ENCODE assay signal across 8 cellular contexts in the genomic region with DNA sequence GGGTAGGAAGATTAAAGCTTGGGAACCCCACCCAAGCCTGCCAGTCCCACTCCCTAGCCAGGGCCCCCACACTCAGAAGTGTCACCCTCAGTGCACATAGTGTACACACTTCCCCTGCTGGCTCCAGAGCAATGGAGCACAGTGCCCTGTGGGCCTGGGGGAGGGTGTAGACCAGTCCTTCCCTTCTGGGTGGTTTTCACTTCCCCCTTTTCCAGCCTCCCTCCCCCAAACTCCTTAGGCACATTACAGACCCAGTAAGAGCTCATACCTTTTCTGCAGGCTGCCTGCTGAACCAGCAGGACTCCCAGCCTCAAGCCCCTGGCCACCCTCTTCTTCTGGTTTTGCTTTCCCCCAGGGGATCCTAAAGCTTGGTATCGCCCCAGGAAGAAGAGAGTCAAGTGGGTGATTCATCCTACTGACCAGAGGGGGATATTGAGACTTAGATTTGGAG. TPM values are rescaled to one million over a fixed set of nuclear protein-coding genes. Genes with fewer than 3 reads are reported as not detected.
DNase-seq lines count a peak whose midpoint lies in the region; ATAC-seq, FAIRE-seq and TF ChIP-seq lines count a peak whose summit lies in the region.

A gene with protein sequence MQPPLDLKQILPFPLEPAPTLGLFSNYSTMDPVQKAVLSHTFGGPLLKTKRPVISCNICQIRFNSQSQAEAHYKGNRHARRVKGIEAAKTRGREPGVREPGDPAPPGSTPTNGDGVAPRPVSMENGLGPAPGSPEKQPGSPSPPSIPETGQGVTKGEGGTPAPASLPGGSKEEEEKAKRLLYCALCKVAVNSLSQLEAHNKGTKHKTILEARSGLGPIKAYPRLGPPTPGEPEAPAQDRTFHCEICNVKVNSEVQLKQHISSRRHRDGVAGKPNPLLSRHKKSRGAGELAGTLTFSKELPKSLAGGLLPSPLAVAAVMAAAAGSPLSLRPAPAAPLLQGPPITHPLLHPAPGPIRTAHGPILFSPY (minus strand): TSS at position 143 of the 451 bp plus-strand sequence. CDS start 219 bp downstream, outside the sequence.

- peaks cover 65 to 99% (median 83%) of the 10 kb centered on the region in 10 experiments for H3K4me1 ChIP-seq in BLaER1 treated with 17β-estradiol and CSF1 and Interleukin-3, amounts not matched to agents 10 nM and 100 nM
- H3K4me1 ChIP-seq in astrocyte (ENCODE audit: insufficient read depth, low read length) (peaks cover 7% of the 10 kb centered on the region), testis (peaks cover 9% of the 10 kb centered on the region)

- H3K27me3 Mint-ChIP-seq in astrocyte (ENCODE audit: low read depth, unreplicated experiment) = no peaks in the 10 kb centered on the region

- no peaks in the 10 kb centered on the region for H3K79me2 ChIP-seq in astrocyte (ENCODE audit: insufficient read depth, low read length)

- WGBS in testis, 2 donors = 87 to 91% methylated on average over 1 of the region's 1 CpG

- H3K36me3 ChIP-seq in BLaER1 treated with 17β-estradiol and CSF1 and Interleukin-3, amounts not matched to agents 10 nM and 100 nM = peaks cover 0 to 28% (median 16%) of the 10 kb centered on the region in 11 experiments; a peak in 11 of 22 replicates
- H3K36me3 ChIP-seq in astrocyte (ENCODE audit: insufficient read depth, low read length) (no peaks in the 10 kb centered on the region), testis (ENCODE audit: low read depth, missing control alignments) (no peaks in the 10 kb centered on the region)

- peak within 1 kb of the TSS; percentile 52 for H3K4me3 Mint-ChIP-seq in astrocyte (ENCODE audit: unreplicated experiment)

- H4K20me1 ChIP-seq in BLaER1 treated with 17β-estradiol and CSF1 and Interleukin-3, amounts not matched to agents 10 nM and 100 nM = peaks cover 0 to 15% (median 0%) of the 10 kb centered on the region in 11 experiments; a peak in 6 of 22 replicates
- no peaks in the 10 kb centered on the region for H4K20me1 ChIP-seq in astrocyte (ENCODE audit: insufficient read depth, low read length)

- peak within 1 kb of the TSS; percentile 41 for H3K27ac Mint-ChIP-seq in astrocyte (ENCODE audit: unreplicated experiment)

- peak within 1 kb of the TSS in 8 of 10 experiments; percentile 44 to 71 (median 59); a peak in 17 of 20 replicates for H3K4me3 ChIP-seq in BLaER1 treated with 17β-estradiol and CSF1 and Interleukin-3, amounts not matched to agents 10 nM and 100 nM
- H3K4me3 ChIP-seq in astrocyte (ENCODE audit: insufficient read depth, low read depth, low read length) (no peak within 1 kb of the TSS), testis (no peak within 1 kb of the TSS)

- peak within 1 kb of the TSS; percentile 59 to 91 (median 75) for H3K9ac ChIP-seq in BLaER1 treated with 17β-estradiol and CSF1 and Interleukin-3, amounts not matched to agents 10 nM and 100 nM
- no peak within 1 kb of the TSS for H3K9ac ChIP-seq in astrocyte (ENCODE audit: low read length)

- no peak for DNase-seq in astrocyte (ENCODE audit: low read depth)
- DNase-seq in midbrain (lab: John Stamatoyannopoulos, UW) = peak; percentile 54
- no peak for DNase-seq in effector CD8-positive, alpha-beta T cell (lab: John Stamatoyannopoulos, UW)
- DNase-seq in NCI-H748 treated with DMSO at 0.1 percent for 48 hours (lab: John Stamatoyannopoulos, UW) = no peak
- no peak for DNase-seq in testis
- DNase-seq in DMS 273 treated with DMSO at 0.1 percent for 48 hours (lab: John Stamatoyannopoulos, UW) = no peak

- TF ChIP-seq CTCF in astrocyte (IDR thresholded peaks at IDR 0.05; ENCODE audit: insufficient read depth, low read depth, low read length) = no peak
- no peak for TF ChIP-seq CTCF in testis (IDR thresholded peaks at IDR 0.05)

- peaks cover 11% of the 10 kb centered on the region for H3K36me3 Mint-ChIP-seq in astrocyte (ENCODE audit: low read depth, unreplicated experiment)

- H3K4me2 ChIP-seq in BLaER1 treated with 17β-estradiol and CSF1 and Interleukin-3, amounts not matched to agents 10 nM and 100 nM = peak within 1 kb of the TSS; percentile 83 to 97 (median 92)
- H3K4me2 ChIP-seq in astrocyte (ENCODE audit: low read length) = no peak within 1 kb of the TSS

- H3K27ac ChIP-seq in BLaER1 treated with 17β-estradiol and CSF1 and Interleukin-3, amounts not matched to agents 10 nM and 100 nM = peak within 1 kb of the TSS; percentile 56 to 96 (median 84)
- H3K27ac ChIP-seq in astrocyte (ENCODE audit: low read depth, low read length) (no peak within 1 kb of the TSS), testis (peak within 1 kb of the TSS in 1 of 2 donors; percentile 47)

- ATAC-seq in HG03354 (IDR thresholded peaks at IDR 0.05; ENCODE audit: poor library complexity, severe bottlenecking, unreplicated experiment) = peak; percentile 42

- no peak within 1 kb of the TSS for H2AFZ ChIP-seq in astrocyte (ENCODE audit: low read depth, low read length)

- peaks cover 29% of the 10 kb centered on the region for H3K4me1 Mint-ChIP-seq in astrocyte (ENCODE audit: low read depth, unreplicated experiment)

- H3K9me3 Mint-ChIP-seq in astrocyte (ENCODE audit: unreplicated experiment) = peaks cover 1% of the 10 kb centered on the region

- intact Hi-C loops in testis (cut with DNase I; ENCODE audit: low total_unique reads) = no loop called here

- no peak for FAIRE-seq in astrocyte (lab: Jason Lieb, UNC)

- no peaks in the 10 kb centered on the region for H3K9me3 ChIP-seq in BLaER1 treated with 17β-estradiol and CSF1 and Interleukin-3, amounts not matched to agents 10 nM and 100 nM (replicated peaks in 1 of 11)
- no peaks in the 10 kb centered on the region for H3K9me3 ChIP-seq in astrocyte (ENCODE audit: insufficient read depth, low read depth, low read length)
- no peaks in the 10 kb centered on the region for H3K9me3 ChIP-seq in testis

- no peak for TF ChIP-seq POLR2A in testis (IDR thresholded peaks at IDR 0.05)

- H3K27me3 ChIP-seq in BLaER1 treated with 17β-estradiol and CSF1 and Interleukin-3, amounts not matched to agents 10 nM and 100 nM = no peaks in the 10 kb centered on the region
- H3K27me3 ChIP-seq in astrocyte (ENCODE audit: insufficient read depth, low read length) (no peaks in the 10 kb centered on the region), testis (no peaks in the 10 kb centered on the region)

RNA-seq across cellular contexts. Expression of the gene that starts here (rescaled TPM):
- 23.0 and 24.4 TPM in 2 replicates for total RNA-seq in astrocyte
- total RNA-seq in testis = 1 to 10 TPM; 3.5 to 5.6 TPM
- polyA plus RNA-seq in testis (ENCODE audit: insufficient read depth, low read depth, low replicate concordance) = 10.9 TPM

Comparison
In these comparisons a context has a peak if more than half of its experiments do, and no peak if none do; other contexts are left out.
1. H3K4me3 ChIP-seq: peak in BLaER1 treated with 17β-estradiol and CSF1 and Interleukin-3, amounts not matched to agents 10 nM and 100 nM (8 of 10); none in astrocyte (single experiment) and testis (0 of 2).